In the genomic region with DNA sequence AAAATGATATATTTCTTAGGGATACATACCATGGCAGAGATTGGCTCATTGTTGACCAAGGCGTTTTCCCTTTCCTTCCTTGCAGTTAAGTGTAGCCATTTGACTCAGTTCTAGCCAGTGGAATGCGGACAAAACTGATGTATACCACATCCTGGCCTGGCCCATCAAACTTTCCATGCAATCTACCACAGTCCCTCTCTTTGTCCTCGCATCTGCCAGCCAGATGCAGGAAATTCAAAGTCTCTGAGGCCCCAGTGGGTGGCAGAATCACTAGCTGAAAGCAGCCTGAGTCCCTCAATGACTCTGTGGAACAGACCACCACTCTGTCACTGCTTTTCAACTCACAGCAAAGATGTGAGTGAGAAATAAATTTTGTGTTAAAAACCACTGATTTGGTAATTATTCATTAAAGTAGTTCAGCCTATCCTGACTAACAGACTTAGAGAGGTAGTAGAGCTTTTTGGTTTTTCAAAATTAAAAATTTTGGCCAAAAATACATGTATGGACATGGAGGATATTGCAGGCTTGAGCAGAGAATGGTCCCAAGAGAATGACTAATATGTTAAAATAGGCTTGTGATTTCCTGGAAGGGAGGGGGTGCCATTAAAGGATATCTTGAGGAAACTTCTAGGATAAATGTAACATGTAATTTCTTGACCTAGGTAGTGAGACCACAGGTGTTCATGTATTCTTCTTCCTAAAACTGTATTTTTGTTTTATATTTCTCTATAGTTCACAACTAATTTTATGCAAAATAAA, we compare ENCODE assay signal across 8 cellular contexts. TPM values are rescaled to one million over a fixed set of nuclear protein-coding genes. Genes with fewer than 3 reads are reported as not detected.
DNase-seq lines count a peak whose midpoint lies in the region; ATAC-seq, FAIRE-seq and TF ChIP-seq lines count a peak whose summit lies in the region.

No MANE protein-coding gene starts in this region.

- no peaks in the 10 kb centered on the region for H3K27me3 Mint-ChIP-seq in activated T-cell treated with anti-CD3 and anti-CD28 coated beads, Interleukin-2, amount 50 U/mL, for 4 hours (ENCODE audit: low read depth)

- H3K36me3 Mint-ChIP-seq in activated T-cell treated with anti-CD3 and anti-CD28 coated beads, Interleukin-2, amount 50 U/mL, for 4 hours (ENCODE audit: insufficient read depth), result peaks cover 21% of the 10 kb centered on the region

- DNase-seq in GM12892 (ENCODE audit: insufficient read length) (no peak), myocyte (ENCODE audit: low read depth) (peak; percentile 39), mesenteric fat pad (ENCODE audit: low spot score) (no peak), NCI-H2029 treated with DMSO at 0.1 percent for 48 hours (lab: John Stamatoyannopoulos, UW) (no peak), MG63 (no peak), NCI-H69 (lab: John Stamatoyannopoulos, UW) (no peak)
- no peak for DNase-seq in activated T-cell treated with anti-CD3 and anti-CD28 coated beads, Interleukin-2, amount 50 U/mL, for 4 hours

- H3K9me3 Mint-ChIP-seq in activated T-cell treated with anti-CD3 and anti-CD28 coated beads, Interleukin-2, amount 50 U/mL, for 4 hours, result no peaks in the 10 kb centered on the region

- H3K36me3 ChIP-seq in MG63, result peaks cover 20% of the 10 kb centered on the region

- no peaks in the 10 kb centered on the region for H3K27me3 ChIP-seq in MG63

- peak; percentile 42 for ATAC-seq in HG02763 (IDR thresholded peaks at IDR 0.05; ENCODE audit: unreplicated experiment)
- peak; percentile 42 to 69 for ATAC-seq in activated T-cell treated with anti-CD3 and anti-CD28 coated beads, Interleukin-2, amount 50 U/mL, for 4 hours

- no peak for TF ChIP-seq POLR2A in GM12892 (IDR thresholded peaks at IDR 0.05; ENCODE audit: low read depth, low read length)

- no peak overlapping the region for H3K4me3 ChIP-seq in MG63

- FAIRE-seq in GM12892 (lab: Jason Lieb, UNC), result peak; percentile 17

- peaks cover 30% of the 10 kb centered on the region for H3K4me1 Mint-ChIP-seq in activated T-cell treated with anti-CD3 and anti-CD28 coated beads, Interleukin-2, amount 50 U/mL, for 4 hours (ENCODE audit: low read depth)

- no peaks in the 10 kb centered on the region for H3K9me3 ChIP-seq in MG63

- no peak overlapping the region for H3K4me3 Mint-ChIP-seq in activated T-cell treated with anti-CD3 and anti-CD28 coated beads, Interleukin-2, amount 50 U/mL, for 4 hours

RNA-seq across cellular contexts. Expression of a gene that starts 10.9 kb away (rescaled TPM):
- polyA plus RNA-seq in GM12892 (2012; ENCODE audit: missing spikeins), result 26.4 TPM
- 10 to 100 TPM; 24.8 to 40.8 (median 26.6) TPM for total RNA-seq in activated T-cell treated with anti-CD3 and anti-CD28 coated beads, Interleukin-2, amount 50 U/mL, for 4 hours
- 64.0 and 87.2 TPM in 2 replicates for total RNA-seq in myocyte
- polyA plus RNA-seq in myocyte (2012), result 59.3 TPM
- 37.0 TPM for total RNA-seq in mesenteric fat pad
- 35.4 and 41.6 TPM in 2 replicates for total RNA-seq in MG63 (2014; rRNA removed; shearing (Covaris generic); ENCODE audit: low replicate concordance)
